In the genomic region with DNA sequence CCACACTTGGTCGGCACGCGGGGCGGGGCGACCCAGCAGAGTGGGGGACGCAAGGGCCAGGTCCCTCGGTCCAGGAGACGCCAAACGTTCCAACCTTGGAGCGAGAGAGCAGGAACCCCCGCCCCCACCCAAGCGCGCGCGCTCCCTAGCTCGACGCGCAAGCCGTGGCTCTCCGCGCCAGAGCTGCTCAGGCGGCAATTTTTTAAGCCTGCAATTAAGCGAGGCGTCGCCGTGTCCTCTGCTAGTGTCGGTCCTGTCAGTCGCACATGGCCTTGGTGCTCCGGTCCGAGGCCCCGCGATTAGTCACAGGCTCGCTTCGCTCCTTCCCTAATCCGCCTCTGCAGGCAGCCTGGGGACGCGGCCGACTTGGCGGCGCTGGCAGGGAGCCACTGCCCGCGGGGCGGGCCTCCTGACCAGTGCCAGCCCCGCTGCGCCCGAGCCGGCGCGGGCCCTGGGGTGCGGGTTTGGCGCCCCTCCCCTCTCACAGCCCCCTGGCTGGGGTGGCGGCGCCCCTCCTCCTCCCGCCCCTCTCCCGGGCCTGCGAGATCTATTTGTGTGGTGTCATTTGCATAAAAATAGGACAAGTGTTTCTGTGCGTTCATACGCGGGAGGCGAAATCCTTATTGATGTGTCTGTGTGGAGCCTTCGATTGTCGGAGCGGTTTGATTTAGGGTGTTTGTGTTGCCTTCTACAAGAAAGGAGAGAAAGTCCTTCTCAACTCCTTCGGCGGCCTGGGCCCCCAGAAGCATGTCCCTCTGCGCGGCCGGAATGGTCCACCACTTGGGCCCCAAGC, we compare ENCODE assay signal across 1 cellular context.
TF ChIP-seq lines count a peak whose summit lies in the region.

No MANE protein-coding gene starts in this region.

TF ChIP-seq in SK-N-SH treated with all-trans-retinoic acid at 6 μM for 48 hours, 23 proteins besides CTCF, POLR2A, EP300 and RAD21 (continued from another document):
- TF ChIP-seq, protein P1, sequence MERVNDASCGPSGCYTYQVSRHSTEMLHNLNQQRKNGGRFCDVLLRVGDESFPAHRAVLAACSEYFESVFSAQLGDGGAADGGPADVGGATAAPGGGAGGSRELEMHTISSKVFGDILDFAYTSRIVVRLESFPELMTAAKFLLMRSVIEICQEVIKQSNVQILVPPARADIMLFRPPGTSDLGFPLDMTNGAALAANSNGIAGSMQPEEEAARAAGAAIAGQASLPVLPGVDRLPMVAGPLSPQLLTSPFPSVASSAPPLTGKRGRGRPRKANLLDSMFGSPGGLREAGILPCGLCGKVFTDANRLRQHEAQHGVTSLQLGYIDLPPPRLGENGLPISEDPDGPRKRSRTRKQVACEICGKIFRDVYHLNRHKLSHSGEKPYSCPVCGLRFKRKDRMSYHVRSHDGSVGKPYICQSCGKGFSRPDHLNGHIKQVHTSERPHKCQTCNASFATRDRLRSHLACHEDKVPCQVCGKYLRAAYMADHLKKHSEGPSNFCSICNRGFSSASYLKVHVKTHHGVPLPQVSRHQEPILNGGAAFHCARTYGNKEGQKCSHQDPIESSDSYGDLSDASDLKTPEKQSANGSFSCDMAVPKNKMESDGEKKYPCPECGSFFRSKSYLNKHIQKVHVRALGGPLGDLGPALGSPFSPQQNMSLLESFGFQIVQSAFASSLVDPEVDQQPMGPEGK (CRISPR knock-in tag; IDR thresholded peaks at IDR 0.05; ENCODE audit: borderline replicate concordance), result no peak
